ENCODE assay signal across 8 cellular contexts in genomic region chr1:87151500-87152421, GRCh38.
DNase-seq lines count a peak whose midpoint lies in the region; ATAC-seq, FAIRE-seq and TF ChIP-seq lines count a peak whose summit lies in the region.

No MANE protein-coding gene starts in this region.

- peak overlapping the region in 1 of 5 donors; percentile 53 for H3K27ac ChIP-seq in adrenal gland
- no peak overlapping the region for H3K27ac ChIP-seq in iPS-18a (ENCODE audit: low read length)
- peak overlapping the region; percentile 23 to 45 (median 35) for H3K27ac ChIP-seq in gastrocnemius medialis
- no peak overlapping the region for H3K27ac ChIP-seq in RWPE1

- H3K4me1 ChIP-seq in adrenal gland (replicated peaks in 1 of 2) = peaks cover 0 to 9% of the 10 kb centered on the region in 2 donors
- H3K4me1 ChIP-seq in iPS-18a (ENCODE audit: control insufficient read depth, low read depth, low read length) = peaks cover 33% of the 10 kb centered on the region
- no peaks in the 10 kb centered on the region for H3K4me1 ChIP-seq in gastrocnemius medialis

- TF ChIP-seq CTCF in adrenal gland (IDR thresholded peaks at IDR 0.05) (peak in 1 of 6 experiments; percentile 32), gastrocnemius medialis (IDR thresholded peaks at IDR 0.05 in 4 of 5, conservative IDR thresholded peaks at IDR 0.05 in 1 of 5) (peak in 2 of 5 experiments; percentile 36 to 43), RWPE1 (conservative IDR thresholded peaks at IDR 0.05; ENCODE audit: low read depth) (no peak)

- TF ChIP-seq POLR2A in adrenal gland (IDR thresholded peaks at IDR 0.05) = no peak
- no peak for TF ChIP-seq POLR2A in gastrocnemius medialis (IDR thresholded peaks at IDR 0.05)
- TF ChIP-seq POLR2A in H54 (IDR thresholded peaks at IDR 0.05; ENCODE audit: low read depth, low read length) = no peak

- in situ Hi-C loops in gastrocnemius medialis (cut with MboI; ENCODE audit: low sequenced_read_pairs in 4 of 4) = no loop called here

- intact Hi-C loops in adrenal gland (cut with DNase I) = no loop called here
- intact Hi-C loops in gastrocnemius medialis (cut with DNase I; ENCODE audit: low total_unique reads) = no loop called here

- DNase-seq in NCI-H510A treated with DMSO at 0.1 percent for 48 hours (lab: John Stamatoyannopoulos, UW) (peak; percentile 90), adrenal gland (peak in 4 of 7 donors; percentile 22 to 60 (median 37)), gastrocnemius medialis (peak; percentile 32 to 48), H54 (ENCODE audit: insufficient read length, low spot score) (no peak), RWPE1 (ENCODE audit: low spot score) (no peak)

- H3K4me3 ChIP-seq in adrenal gland (peak overlapping the region in 1 of 4 donors; percentile 43), iPS-18a (ENCODE audit: low read length) (peak overlapping the region; percentile 50), gastrocnemius medialis (peak overlapping the region; percentile 6 to 34 (median 25))

- H3K36me3 ChIP-seq in adrenal gland (replicated peaks in 1 of 2) (no peaks in the 10 kb centered on the region), iPS-18a (ENCODE audit: control insufficient read depth, low read depth, low read length) (no peaks in the 10 kb centered on the region), gastrocnemius medialis (no peaks in the 10 kb centered on the region)

- ATAC-seq in GM18508 (IDR thresholded peaks at IDR 0.05; ENCODE audit: insufficient read depth, unreplicated experiment) (peak; percentile 48), HG02798 (IDR thresholded peaks at IDR 0.05; ENCODE audit: poor library complexity, unreplicated experiment) (peak; percentile 70), gastrocnemius medialis (peak; percentile 45 to 70)

- WGBS in adrenal gland, 4 donors = 34 to 38% (median 37%) methylated on average over 41 to 45 of the region's 45 CpGs

- CTCF ChIA-PET in RWPE1 (lab: Yijun Ruan, JAX) = no interaction called here

- H3K9me3 ChIP-seq in adrenal gland (replicated peaks in 1 of 3) = no peaks in the 10 kb centered on the region
- no peaks in the 10 kb centered on the region for H3K9me3 ChIP-seq in iPS-18a (ENCODE audit: control insufficient read depth, low read depth, low read length)
- H3K9me3 ChIP-seq in gastrocnemius medialis = no peaks in the 10 kb centered on the region

- FAIRE-seq in H54 (lab: Jason Lieb, UNC) = no peak

- no peak overlapping the region for H3K9ac ChIP-seq in iPS-18a (ENCODE audit: low read length)

- no peaks in the 10 kb centered on the region for H3K27me3 ChIP-seq in adrenal gland
- peaks cover 19% of the 10 kb centered on the region for H3K27me3 ChIP-seq in iPS-18a (ENCODE audit: control insufficient read depth, insufficient read depth, low read length)
- no peaks in the 10 kb centered on the region for H3K27me3 ChIP-seq in gastrocnemius medialis

- POLR2A ChIA-PET in RWPE1 (lab: Yijun Ruan, JAX; ENCODE audit: low non-redundant PET) = no interaction called here

Comparison
In these comparisons a context has a peak if more than half of its experiments do, and no peak if none do; other contexts are left out.
1. DNase-seq: peak in NCI-H510A treated with DMSO at 0.1 percent for 48 hours (single experiment), adrenal gland (4 of 7) and gastrocnemius medialis (2 of 2); none in H54 (single experiment) and RWPE1 (single experiment).
2. H3K27ac ChIP-seq: peak in gastrocnemius medialis (4 of 4); none in iPS-18a (single experiment) and RWPE1 (single experiment).
3. Peak in every context shown above with its lines, with median percentiles within 50 percentile points of each other: ATAC-seq.